1 cellular context compared by ENCODE assay signal in genomic region chr15:81516012-81516411, GRCh38.
TF ChIP-seq lines count a peak whose summit lies in the region.

No MANE protein-coding gene starts in this region.

TF ChIP-seq in SK-N-SH, 30 proteins besides CTCF, POLR2A, EP300 and RAD21 (continued from another document):
- TF ChIP-seq USF2 (IDR thresholded peaks at IDR 0.05; ENCODE audit: borderline replicate concordance, low read depth, low read length): no peak
- no peak for TF ChIP-seq TCF12 (IDR thresholded peaks at IDR 0.05)
- no peak for TF ChIP-seq GABPA (IDR thresholded peaks at IDR 0.05; ENCODE audit: low read depth)
- TF ChIP-seq TAF1 (IDR thresholded peaks at IDR 0.05; ENCODE audit: borderline replicate concordance, low read depth, low read length): no peak
- TF ChIP-seq ZBTB33 (IDR thresholded peaks at IDR 0.05; ENCODE audit: borderline replicate concordance, low read depth): no peak
- no peak for TF ChIP-seq MXI1 (IDR thresholded peaks at IDR 0.05; ENCODE audit: low read depth, low read length)
- TF ChIP-seq CHD2 (IDR thresholded peaks at IDR 0.05; ENCODE audit: low read length, partially characterized antibody): no peak
- TF ChIP-seq NRF1 (IDR thresholded peaks at IDR 0.05; ENCODE audit: low read depth, low read length): no peak
TF ChIP-seq in SK-N-SH: peak in this region for 0.
